20 cellular contexts compared by ENCODE assay signal in genomic region chr10:114482915-114483314, GRCh38.
A peak's percentile ranks its signal among the peaks of the same experiment; 100 is the strongest.
DNase-seq lines count a peak whose midpoint lies in the region; ATAC-seq and TF ChIP-seq lines count a peak whose summit lies in the region.
"Had no signal": no experiment of that assay in that cellular context is flagged by ENCODE, and none has a peak within 500 bp of the region (broad histone marks: within the 10 kb centered on the region; RNA-seq: fewer than 3 reads in every experiment).

No MANE protein-coding gene starts in this region.

- H3K79me1 ChIP-seq in mesenchymal stem cell (replicated peaks; ENCODE audit: low read length, poor library complexity, severe bottlenecking): no peaks in the 10 kb centered on the region

- DNase-seq in T-helper 17 cell (no peak), Right ventricle myocardium superior (no peak), mesenchymal stem cell (no peak), upper lobe of right lung (no peak), NCI-H1092 (lab: John Stamatoyannopoulos, UW) (no peak)
- no peak for DNase-seq in NK-92 treated with Interleukin-12 subunit alpha and Interleukin-12 subunit beta, amount 100 ng/mL, for 24 hours (lab: John Stamatoyannopoulos, UW)
- DNase-seq: activated B cell treated with CpG ODN at 0.5 μM for 24 hours; activated CD4-positive, alpha-beta T cell treated with anti-CD3 and anti-CD28 coated beads, Interleukin-2, amount 50 U/mL, for 4 hours; activated naive CD8-positive, alpha-beta T cell treated with anti-CD3 and anti-CD28 coated beads, Interleukin-2, amount 10 ng/mL, durations not matched to agents 7 days and 5 days; cerebellar nuclear complex; DMS 273 treated with DMSO at 0.1 percent for 48 hours; IMR-90; NCI-H1417; NCI-H2081; OCI-M1; stimulated activated CD8-positive, alpha-beta memory T cell treated with anti-CD3 and anti-CD28 coated beads, Interleukin-4, amount 100 ng/mL, for 48 hours; SW 1271 had no signal

- H3K27ac ChIP-seq in mesenchymal stem cell (ENCODE audit: low read length, poor library complexity, severe bottlenecking) (no peak overlapping the region), upper lobe of right lung (no peak overlapping the region)

- ATAC-seq in T-helper 17 cell (no peak), Right ventricle myocardium superior (ENCODE audit: poor library complexity) (peak; percentile 48), upper lobe of right lung (peak; percentile 49), GM18858 (IDR thresholded peaks at IDR 0.05; ENCODE audit: unreplicated experiment) (no peak)

- H2AK5ac ChIP-seq in mesenchymal stem cell (ENCODE audit: low read length, severe bottlenecking): no peak overlapping the region

- H3K4me2 ChIP-seq in mesenchymal stem cell (ENCODE audit: low read length, poor library complexity, severe bottlenecking): no peak overlapping the region

- H4K8ac ChIP-seq in mesenchymal stem cell (ENCODE audit: low read length): no peak overlapping the region

- H4K91ac ChIP-seq in mesenchymal stem cell (ENCODE audit: low read length): no peak overlapping the region

- intact Hi-C loops in Right ventricle myocardium superior (cut with DNase I): no loop called here
- intact Hi-C loops in upper lobe of right lung (cut with DNase I): loop anchor here (10.0 kb wide), 1 partner anchor 52 kb away; no protein-coding TSS in a partner anchor

- no peak overlapping the region for H2BK5ac ChIP-seq in mesenchymal stem cell (ENCODE audit: low read depth, low read length, poor library complexity, severe bottlenecking)

- H2BK12ac ChIP-seq in mesenchymal stem cell (ENCODE audit: low read length in 2 of 2): no peak overlapping the region

- H3K4me1 ChIP-seq in mesenchymal stem cell (ENCODE audit: control insufficient read depth, insufficient read depth, low read depth, low read length) (no peaks in the 10 kb centered on the region), upper lobe of right lung (peaks cover 6% of the 10 kb centered on the region)

- H3K4ac ChIP-seq in mesenchymal stem cell (ENCODE audit: low read depth in 1 of 2, low read length in 2 of 2): no peak overlapping the region

- no peak overlapping the region for H2AFZ ChIP-seq in mesenchymal stem cell (ENCODE audit: low read depth, low read length)

- peak overlapping the region; percentile 40 for H3K9ac ChIP-seq in mesenchymal stem cell (ENCODE audit: low read length)

- WGBS in mesenchymal stem cell: 79% methylated on average over 3 of the region's 3 CpGs

- H2BK15ac ChIP-seq in mesenchymal stem cell (ENCODE audit: low read depth, poor library complexity, severe bottlenecking): no peak overlapping the region

- peaks cover 0 to 7% of the 10 kb centered on the region in 2 experiments for H3K27me3 ChIP-seq in mesenchymal stem cell (ENCODE audit: control insufficient read depth in 1 of 2, insufficient read depth in 1 of 2, low read length in 2 of 2)
- no peaks in the 10 kb centered on the region for H3K27me3 ChIP-seq in upper lobe of right lung

- H3K4me3 ChIP-seq in mesenchymal stem cell (ENCODE audit: insufficient read depth in 1 of 2, low read depth in 1 of 2, low read length in 2 of 2): no peak overlapping the region
- H3K4me3 ChIP-seq in upper lobe of right lung: no peak overlapping the region

- TF ChIP-seq CTCF in upper lobe of right lung (IDR thresholded peaks at IDR 0.05): no peak

- no peak overlapping the region for H2BK120ac ChIP-seq in mesenchymal stem cell (ENCODE audit: low read depth, low read length)

- H3K27me3 Mint-ChIP-seq in T-helper 17 cell: no peaks in the 10 kb centered on the region
- H3K27me3 Mint-ChIP-seq: activated B cell treated with CpG ODN at 0.5 μM for 24 hours; activated naive CD8-positive, alpha-beta T cell treated with anti-CD3 and anti-CD28 coated beads, Interleukin-2, amount 10 ng/mL, durations not matched to agents 7 days and 5 days; progenitor cell of endocrine pancreas had no signal

- H3K4me3 Mint-ChIP-seq in T-helper 17 cell: no peak overlapping the region
- H3K4me3 Mint-ChIP-seq: activated B cell treated with CpG ODN at 0.5 μM for 24 hours; activated naive CD8-positive, alpha-beta T cell treated with anti-CD3 and anti-CD28 coated beads, Interleukin-2, amount 10 ng/mL, durations not matched to agents 7 days and 5 days; CD14-positive monocyte had no signal

- H3K36me3 ChIP-seq in mesenchymal stem cell (ENCODE audit: control insufficient read depth in 1 of 2, insufficient read depth in 2 of 2, low read depth in 1 of 2, low read length in 2 of 2) (peaks cover 3 to 13% of the 10 kb centered on the region in 2 experiments), upper lobe of right lung (no peaks in the 10 kb centered on the region)

- peak overlapping the region; percentile 88 for H3K27ac Mint-ChIP-seq in T-helper 17 cell
- H3K27ac Mint-ChIP-seq: activated B cell treated with CpG ODN at 0.5 μM for 24 hours; activated naive CD8-positive, alpha-beta T cell treated with anti-CD3 and anti-CD28 coated beads, Interleukin-2, amount 10 ng/mL, durations not matched to agents 7 days and 5 days; CD14-positive monocyte; progenitor cell of endocrine pancreas had no signal

- H3K23ac ChIP-seq in mesenchymal stem cell (ENCODE audit: low read length in 2 of 2): no peak overlapping the region

- H3K9me3 ChIP-seq in T-helper 17 cell (ENCODE audit: control insufficient read depth, low read length, poor library complexity, severe bottlenecking): no peaks in the 10 kb centered on the region
- H3K9me3 ChIP-seq in mesenchymal stem cell (ENCODE audit: control insufficient read depth, low read length): peaks cover 6% of the 10 kb centered on the region
- H3K9me3 ChIP-seq in upper lobe of right lung: no peaks in the 10 kb centered on the region

- H3K4me1 Mint-ChIP-seq in T-helper 17 cell: peaks cover 24% of the 10 kb centered on the region
- H3K4me1 Mint-ChIP-seq: CD14-positive monocyte had no signal

- no peak overlapping the region for H3K18ac ChIP-seq in mesenchymal stem cell (ENCODE audit: low read depth in 1 of 2, low read length in 2 of 2)

- no peak overlapping the region for H3K14ac ChIP-seq in mesenchymal stem cell (ENCODE audit: low read length in 2 of 2)

- peaks cover 4% of the 10 kb centered on the region for H3K36me3 Mint-ChIP-seq in T-helper 17 cell (ENCODE audit: low read depth)
- H3K36me3 Mint-ChIP-seq: CD14-positive monocyte had no signal

Comparison
In these comparisons a context has a peak if more than half of its experiments do, and no peak if none do; other contexts are left out.
1. ATAC-seq: peak in Right ventricle myocardium superior (single experiment) and upper lobe of right lung (single experiment); none in T-helper 17 cell (single experiment) and GM18858 (single experiment).